In genomic region chr10:95767884-95768556, GRCh38 we compare ENCODE assay signal across 9 cellular contexts. TPM values are rescaled to one million over a fixed set of nuclear protein-coding genes. Genes with fewer than 3 reads are reported as not detected.
DNase-seq lines count a peak whose midpoint lies in the region; ATAC-seq and TF ChIP-seq lines count a peak whose summit lies in the region.
"Had no signal": no experiment of that assay in that cellular context is flagged by ENCODE, and none has a peak within 500 bp of the region (broad histone marks: within the 10 kb centered on the region; RNA-seq: fewer than 3 reads in every experiment).

No MANE protein-coding gene starts in this region.

- ATAC-seq in GM19452 (IDR thresholded peaks at IDR 0.05; ENCODE audit: unreplicated experiment): peak; percentile 77
- ATAC-seq in HG03439 (IDR thresholded peaks at IDR 0.05; ENCODE audit: unreplicated experiment): peak; percentile 73
- no peak for ATAC-seq in T-cell (replicated peaks in 1 of 4)

- intact Hi-C loops in uterus (cut with DNase I; ENCODE audit: low total_unique reads): no loop called here

- no peaks in the 10 kb centered on the region for H3K9me3 Mint-ChIP-seq in T-cell

- TF ChIP-seq POLR2A in uterus (IDR thresholded peaks at IDR 0.05): no peak

- H3K4me1 Mint-ChIP-seq in T-cell: peaks cover 0 to 3% (median 0%) of the 10 kb centered on the region in 3 donors

- H3K27me3 Mint-ChIP-seq in T-cell: no peaks in the 10 kb centered on the region

- DNase-seq in epithelial cell of proximal tubule (ENCODE audit: low read depth): peak; percentile 9
- DNase-seq in uterus: no peak
- no peak for DNase-seq in T-cell
- DNase-seq in SK-N-DZ (ENCODE audit: low spot score): no peak
- DNase-seq in activated T-cell treated with anti-CD3 and anti-CD28 coated beads, Interleukin-2, amount 50 U/mL, for 48 hours: no peak

- no peaks in the 10 kb centered on the region for H3K36me3 Mint-ChIP-seq in T-cell

- no peaks in the 10 kb centered on the region for H3K4me1 ChIP-seq in ACC112 (ENCODE audit: control insufficient read depth, insufficient read depth, low read length, unreplicated experiment)
- H3K4me1 ChIP-seq in uterus: no peaks in the 10 kb centered on the region
- H3K4me1 ChIP-seq: parathyroid adenoma had no signal

- no peak overlapping the region for H3K27ac Mint-ChIP-seq in T-cell

- no peaks in the 10 kb centered on the region for H3K27me3 ChIP-seq in ACC112 (ENCODE audit: insufficient read depth, low read length)
- no peaks in the 10 kb centered on the region for H3K27me3 ChIP-seq in uterus

- no peak overlapping the region for H2AFZ ChIP-seq in ACC112 (ENCODE audit: low read length, unreplicated experiment)
- H2AFZ ChIP-seq: parathyroid adenoma had no signal

- no peaks in the 10 kb centered on the region for H3K79me2 ChIP-seq in ACC112 (ENCODE audit: control insufficient read depth, insufficient read depth, low read length, unreplicated experiment)
- H3K79me2 ChIP-seq: parathyroid adenoma had no signal

- H3K4me3 ChIP-seq in ACC112 (ENCODE audit: low read depth, low read length) (no peak overlapping the region), epithelial cell of proximal tubule (ENCODE audit: low read depth, low read length) (no peak overlapping the region), uterus (no peak overlapping the region)

- no peak overlapping the region for H3K4me3 Mint-ChIP-seq in T-cell

- no peaks in the 10 kb centered on the region for H3K36me3 ChIP-seq in ACC112 (ENCODE audit: insufficient read depth, low read length)
- no peaks in the 10 kb centered on the region for H3K36me3 ChIP-seq in uterus

- no peak for TF ChIP-seq CTCF in epithelial cell of proximal tubule (conservative IDR thresholded peaks at IDR 0.05; ENCODE audit: low read depth, low read length)
- no peak for TF ChIP-seq CTCF in uterus (IDR thresholded peaks at IDR 0.05)

- CTCF ChIA-PET in T-cell (lab: Charles Lee): no interaction called here

- peak overlapping the region; percentile 70 for H3K27ac ChIP-seq in ACC112 (ENCODE audit: low read depth, low read length)
- H3K27ac ChIP-seq in uterus: peak overlapping the region; percentile 32 to 72
- H3K27ac ChIP-seq: parathyroid adenoma had no signal

- POLR2A ChIA-PET in T-cell (lab: Charles Lee): interaction anchor here in 1 of 2 donors (0.8 kb wide), 1 partner anchor 2000 kb away, joined by 9 read pairs; no protein-coding TSS in a partner anchor

- no peaks in the 10 kb centered on the region for H3K9me3 ChIP-seq in uterus

RNA-seq across cellular contexts. Expression of gene ENTPD1, which starts 12.1 kb away (rescaled TPM):
- total RNA-seq in epithelial cell of proximal tubule (not detected in 2 replicates), uterus (10 to 100 TPM; 42.4 to 99.5 (median 69.5) TPM), T-cell (1 to 10 TPM; 1.5 to 4.6 (median 1.9) TPM)
- polyA plus RNA-seq in SK-N-DZ (2014; cell fraction: cytosol; rRNA removed): 0.21 and 0.25 TPM in 2 replicates
- 0.05 and 0.06 TPM in 2 replicates for polyA plus RNA-seq in SK-N-DZ (2014; cell fraction: nucleus; rRNA removed)

Comparison
In these comparisons a context has a peak if more than half of its experiments do, and no peak if none do; other contexts are left out.
1. ATAC-seq: peak in GM19452 (single experiment) and HG03439 (single experiment); none in T-cell (0 of 4).
2. RNA of gene ENTPD1, which starts 12.1 kb away (total RNA-seq): 42.4 to 99.5 TPM in uterus; 1.5 to 4.6 TPM in T-cell and not detected in epithelial cell of proximal tubule; every median in the first group is over 4 times any median in the second.